1 cellular context compared by ENCODE assay signal in genomic region chr1:35555601-35556477, GRCh38.
TF ChIP-seq lines count a peak whose summit lies in the region.

No MANE protein-coding gene starts in this region.

TF ChIP-seq in HepG2, 621 proteins besides CTCF, POLR2A, EP300 and RAD21 (continued from another document and continues in another):
- TF ChIP-seq, protein P1, sequence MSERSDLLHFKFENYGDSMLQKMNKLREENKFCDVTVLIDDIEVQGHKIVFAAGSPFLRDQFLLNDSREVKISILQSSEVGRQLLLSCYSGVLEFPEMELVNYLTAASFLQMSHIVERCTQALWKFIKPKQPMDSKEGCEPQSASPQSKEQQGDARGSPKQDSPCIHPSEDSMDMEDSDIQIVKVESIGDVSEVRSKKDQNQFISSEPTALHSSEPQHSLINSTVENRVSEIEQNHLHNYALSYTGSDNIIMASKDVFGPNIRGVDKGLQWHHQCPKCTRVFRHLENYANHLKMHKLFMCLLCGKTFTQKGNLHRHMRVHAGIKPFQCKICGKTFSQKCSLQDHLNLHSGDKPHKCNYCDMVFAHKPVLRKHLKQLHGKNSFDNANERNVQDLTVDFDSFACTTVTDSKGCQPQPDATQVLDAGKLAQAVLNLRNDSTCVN (CRISPR knock-in tag; IDR thresholded peaks at IDR 0.05; ENCODE audit: borderline replicate concordance) = no peak
- no peak for TF ChIP-seq NFYB (CRISPR knock-in tag; IDR thresholded peaks at IDR 0.05)
- TF ChIP-seq ZNF510 (CRISPR knock-in tag; IDR thresholded peaks at IDR 0.05; ENCODE audit: low read depth) = 0 out of 2 replicates have a peak, but pooled peaks have one; percentile 21
- no peak for TF ChIP-seq IKZF4 (CRISPR knock-in tag; IDR thresholded peaks at IDR 0.05; ENCODE audit: borderline replicate concordance, low read depth, not compliant biosample characterization)
- no peak for TF ChIP-seq SMYD3 (CRISPR knock-in tag; IDR thresholded peaks at IDR 0.05)
- no peak for TF ChIP-seq ZSCAN9 (CRISPR knock-in tag; IDR thresholded peaks at IDR 0.05; ENCODE audit: borderline replicate concordance)
- TF ChIP-seq TBX3 (IDR thresholded peaks at IDR 0.05; ENCODE audit: borderline replicate concordance) = peak; percentile 68; the same call in 1 of the 2 replicates
- TF ChIP-seq IRX3 (CRISPR knock-in tag; IDR thresholded peaks at IDR 0.05; ENCODE audit: borderline replicate concordance, low read depth) = no peak
- no peak for TF ChIP-seq ATF2 (CRISPR knock-in tag; IDR thresholded peaks at IDR 0.05)
- no peak for TF ChIP-seq ZNF891 (CRISPR knock-in tag; IDR thresholded peaks at IDR 0.05)
- TF ChIP-seq SKI (IDR thresholded peaks at IDR 0.05; ENCODE audit: partially characterized antibody) = peak; percentile 59
- TF ChIP-seq SP1 (IDR thresholded peaks at IDR 0.05) = no peak
- TF ChIP-seq SP1 (CRISPR knock-in tag; IDR thresholded peaks at IDR 0.05) = no peak
- TF ChIP-seq GRHL1 (CRISPR knock-in tag; conservative IDR thresholded peaks at IDR 0.05) = no peak
- no peak for TF ChIP-seq SP2 (CRISPR knock-in tag; IDR thresholded peaks at IDR 0.05)
- TF ChIP-seq FOSL2 (CRISPR knock-in tag; IDR thresholded peaks at IDR 0.05) = peak; percentile 81
- TF ChIP-seq PAF1 (CRISPR knock-in tag; IDR thresholded peaks at IDR 0.05) = no peak
- no peak for TF ChIP-seq ZNF652 (CRISPR knock-in tag; IDR thresholded peaks at IDR 0.05; ENCODE audit: borderline replicate concordance, low read depth)
- no peak for TF ChIP-seq ZNF552 (CRISPR knock-in tag; IDR thresholded peaks at IDR 0.05; ENCODE audit: borderline replicate concordance)
- no peak for TF ChIP-seq ZNF674 (CRISPR knock-in tag; IDR thresholded peaks at IDR 0.05; ENCODE audit: low read depth)
- TF ChIP-seq TRIM22 (IDR thresholded peaks at IDR 0.05) = no peak
- TF ChIP-seq SKIL (CRISPR knock-in tag; IDR thresholded peaks at IDR 0.05; ENCODE audit: borderline replicate concordance) = peak; percentile 87
- peak; percentile 75 for TF ChIP-seq NCOA2 (CRISPR knock-in tag; IDR thresholded peaks at IDR 0.05)
- no peak for TF ChIP-seq ZNF282 (IDR thresholded peaks at IDR 0.05; ENCODE audit: partially characterized antibody)
- no peak for TF ChIP-seq CHD2 (IDR thresholded peaks at IDR 0.05; ENCODE audit: low read depth, low read length)
- TF ChIP-seq, protein P2, sequence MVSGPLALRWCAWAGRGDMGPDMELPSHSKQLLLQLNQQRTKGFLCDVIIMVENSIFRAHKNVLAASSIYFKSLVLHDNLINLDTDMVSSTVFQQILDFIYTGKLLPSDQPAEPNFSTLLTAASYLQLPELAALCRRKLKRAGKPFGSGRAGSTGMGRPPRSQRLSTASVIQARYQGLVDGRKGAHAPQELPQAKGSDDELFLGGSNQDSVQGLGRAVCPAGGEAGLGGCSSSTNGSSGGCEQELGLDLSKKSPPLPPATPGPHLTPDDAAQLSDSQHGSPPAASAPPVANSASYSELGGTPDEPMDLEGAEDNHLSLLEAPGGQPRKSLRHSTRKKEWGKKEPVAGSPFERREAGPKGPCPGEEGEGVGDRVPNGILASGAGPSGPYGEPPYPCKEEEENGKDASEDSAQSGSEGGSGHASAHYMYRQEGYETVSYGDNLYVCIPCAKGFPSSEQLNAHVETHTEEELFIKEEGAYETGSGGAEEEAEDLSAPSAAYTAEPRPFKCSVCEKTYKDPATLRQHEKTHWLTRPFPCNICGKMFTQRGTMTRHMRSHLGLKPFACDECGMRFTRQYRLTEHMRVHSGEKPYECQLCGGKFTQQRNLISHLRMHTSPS (CRISPR knock-in tag; IDR thresholded peaks at IDR 0.05; ENCODE audit: low read depth) = no peak
- no peak for TF ChIP-seq HMGA1 (CRISPR knock-in tag; conservative IDR thresholded peaks at IDR 0.05)
- TF ChIP-seq ZBTB3 (CRISPR knock-in tag; IDR thresholded peaks at IDR 0.05; ENCODE audit: borderline replicate concordance, low read depth) = no peak
- no peak for TF ChIP-seq ZSCAN12 (CRISPR knock-in tag; IDR thresholded peaks at IDR 0.05)
- no peak for TF ChIP-seq ZNF614 (CRISPR knock-in tag; IDR thresholded peaks at IDR 0.05; ENCODE audit: borderline replicate concordance)
- no peak for TF ChIP-seq RFXAP (CRISPR knock-in tag; IDR thresholded peaks at IDR 0.05; ENCODE audit: borderline replicate concordance)
- TF ChIP-seq IKZF5 (CRISPR knock-in tag; IDR thresholded peaks at IDR 0.05) = peak; percentile 30; the same call in 1 of the 2 replicates
- TF ChIP-seq SIN3A (IDR thresholded peaks at IDR 0.05; ENCODE audit: borderline replicate concordance, low read depth, low read length) = 0 out of 2 replicates have a peak, but pooled peaks have one; percentile 60
- no peak for TF ChIP-seq CHD4 (IDR thresholded peaks at IDR 0.05; ENCODE audit: borderline replicate concordance, low read length)
- TF ChIP-seq, protein P3, sequence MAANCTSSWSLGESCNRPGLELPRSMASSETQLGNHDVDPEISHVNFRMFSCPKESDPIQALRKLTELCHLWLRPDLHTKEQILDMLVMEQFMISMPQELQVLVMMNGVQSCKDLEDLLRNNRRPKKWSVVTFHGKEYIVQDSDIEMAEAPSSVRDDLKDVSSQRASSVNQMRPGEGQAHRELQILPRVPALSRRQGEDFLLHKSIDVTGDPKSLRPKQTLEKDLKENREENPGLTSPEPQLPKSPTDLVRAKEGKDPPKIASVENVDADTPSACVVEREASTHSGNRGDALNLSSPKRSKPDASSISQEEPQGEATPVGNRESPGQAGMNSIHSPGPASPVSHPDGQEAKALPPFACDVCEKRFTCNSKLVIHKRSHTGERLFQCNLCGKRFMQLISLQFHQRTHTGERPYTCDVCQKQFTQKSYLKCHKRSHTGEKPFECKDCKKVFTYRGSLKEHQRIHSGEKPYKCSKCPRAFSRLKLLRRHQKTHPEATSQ (CRISPR knock-in tag; IDR thresholded peaks at IDR 0.05; ENCODE audit: borderline replicate concordance) = no peak
- TF ChIP-seq MTF1 (CRISPR knock-in tag; IDR thresholded peaks at IDR 0.05) = no peak
- TF ChIP-seq THRA (CRISPR knock-in tag; IDR thresholded peaks at IDR 0.05; ENCODE audit: borderline replicate concordance) = no peak
- no peak for TF ChIP-seq ATRX (CRISPR knock-in tag; IDR thresholded peaks at IDR 0.05; ENCODE audit: borderline replicate concordance)
- no peak for TF ChIP-seq HES4 (CRISPR knock-in tag; IDR thresholded peaks at IDR 0.05; ENCODE audit: borderline replicate concordance)
- no peak for TF ChIP-seq ZIK1 (CRISPR knock-in tag; IDR thresholded peaks at IDR 0.05; ENCODE audit: borderline replicate concordance, low read depth)
- TF ChIP-seq PLSCR1 (CRISPR knock-in tag; IDR thresholded peaks at IDR 0.05; ENCODE audit: borderline replicate concordance) = no peak
- TF ChIP-seq FOXA3 (CRISPR knock-in tag; IDR thresholded peaks at IDR 0.05) = peak; percentile 94
- no peak for TF ChIP-seq NRL (CRISPR knock-in tag; IDR thresholded peaks at IDR 0.05; ENCODE audit: borderline replicate concordance)
- no peak for TF ChIP-seq TOE1 (CRISPR knock-in tag; IDR thresholded peaks at IDR 0.05)
- TF ChIP-seq SOX13 (IDR thresholded peaks at IDR 0.05) = no peak
- peak in 1 of 2 experiments; percentile 91; a peak in 2 of 4 replicates for TF ChIP-seq SOX13 (CRISPR knock-in tag; conservative IDR thresholded peaks at IDR 0.05 in 1 of 2, IDR thresholded peaks at IDR 0.05 in 1 of 2)
- no peak; the same call in 1 of the 2 replicates for TF ChIP-seq NFYC (CRISPR knock-in tag; IDR thresholded peaks at IDR 0.05)
- TF ChIP-seq, protein P4, sequence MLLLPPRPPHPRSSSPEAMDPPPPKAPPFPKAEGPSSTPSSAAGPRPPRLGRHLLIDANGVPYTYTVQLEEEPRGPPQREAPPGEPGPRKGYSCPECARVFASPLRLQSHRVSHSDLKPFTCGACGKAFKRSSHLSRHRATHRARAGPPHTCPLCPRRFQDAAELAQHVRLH (CRISPR knock-in tag; IDR thresholded peaks at IDR 0.05; ENCODE audit: borderline replicate concordance, low read depth) = no peak
- TF ChIP-seq ADNP (CRISPR knock-in tag; IDR thresholded peaks at IDR 0.05) = no peak
- TF ChIP-seq, protein P5, sequence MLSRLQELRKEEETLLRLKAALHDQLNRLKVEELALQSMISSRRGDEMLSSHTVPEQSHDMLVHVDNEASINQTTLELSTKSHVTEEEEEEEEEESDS (CRISPR knock-in tag; IDR thresholded peaks at IDR 0.05; ENCODE audit: borderline replicate concordance) = no peak
- no peak for TF ChIP-seq PRPF4 (IDR thresholded peaks at IDR 0.05; ENCODE audit: low read depth, low read length, poor library complexity, severe bottlenecking)
- TF ChIP-seq ZBTB34 (CRISPR knock-in tag; IDR thresholded peaks at IDR 0.05) = no peak; the same call in 1 of the 2 replicates
- no peak for TF ChIP-seq HNRNPLL (IDR thresholded peaks at IDR 0.05; ENCODE audit: low read depth, low read length, poor library complexity, severe bottlenecking)
